In genomic region chr2:69306897-69307695, GRCh38 we compare ENCODE assay signal across 8 cellular contexts.
DNase-seq lines count a peak whose midpoint lies in the region; ATAC-seq and TF ChIP-seq lines count a peak whose summit lies in the region.

No MANE protein-coding gene starts in this region.

- no peaks in the 10 kb centered on the region for H3K9me3 ChIP-seq in uterus

- peak in 1 of 2 donors; percentile 23 for TF ChIP-seq POLR2A in uterus (IDR thresholded peaks at IDR 0.05)

- DNase-seq in GM12864 (ENCODE audit: low read depth) (peak; percentile 25), NCI-H1105 (lab: John Stamatoyannopoulos, UW) (peak; percentile 64), T-helper 9 cell (peak; percentile 38), astrocyte of the cerebellum (ENCODE audit: low read depth) (peak; percentile 57), hippocampal formation (lab: John Stamatoyannopoulos, UW) (peak; percentile 45 to 58), uterus (peak; percentile 87 to 89)

- H3K27ac ChIP-seq in rectal smooth muscle tissue (ENCODE audit: low read depth, low read length), result peak overlapping the region; percentile 86
- H3K27ac ChIP-seq in uterus, result peak overlapping the region; percentile 89 to 97

- H3K36me3 ChIP-seq in rectal smooth muscle tissue (ENCODE audit: control insufficient read depth, insufficient read depth, low read length), result no peaks in the 10 kb centered on the region
- H3K36me3 ChIP-seq in uterus, result no peaks in the 10 kb centered on the region

- peak; percentile 79 for ATAC-seq in HG02623 (IDR thresholded peaks at IDR 0.05; ENCODE audit: unreplicated experiment)

- H3K27me3 ChIP-seq in rectal smooth muscle tissue (ENCODE audit: control insufficient read depth, insufficient read depth, low read length) (no peaks in the 10 kb centered on the region), uterus (no peaks in the 10 kb centered on the region)

- in situ Hi-C loops in astrocyte of the cerebellum (cut with HindIII; ENCODE audit: low sequenced_read_pairs), result no loop called here

- peak overlapping the region; percentile 64 for H3K9ac ChIP-seq in rectal smooth muscle tissue (ENCODE audit: low read length)

- H3K4me3 ChIP-seq in GM12864 (ENCODE audit: low read depth, low read length) (peak overlapping the region; percentile 26), astrocyte of the cerebellum (ENCODE audit: low read depth, low read length) (peak overlapping the region; percentile 43), rectal smooth muscle tissue (ENCODE audit: low read length) (peak overlapping the region; percentile 90), uterus (peak overlapping the region; percentile 57 to 63)

- intact Hi-C loops in uterus (cut with DNase I; ENCODE audit: low total_unique reads), result loop anchor here (5.0 kb wide), 1 partner anchor 295 kb away; the partner anchor contains the start of gene ANTXR1

- H3K4me1 ChIP-seq in rectal smooth muscle tissue (ENCODE audit: control insufficient read depth, insufficient read depth, low read length) (peaks cover 40% of the 10 kb centered on the region), uterus (peaks cover 0 to 7% of the 10 kb centered on the region in 2 donors)

- TF ChIP-seq CTCF in GM12864 (IDR thresholded peaks at IDR 0.05; ENCODE audit: low read depth, low read length, missing control alignments) (peak; percentile 82), astrocyte of the cerebellum (IDR thresholded peaks at IDR 0.05; ENCODE audit: low read depth, low read length, missing control alignments) (peak; percentile 73), uterus (IDR thresholded peaks at IDR 0.05) (peak; percentile 85 to 94 (median 88))

Comparison
In these comparisons a context has a peak if more than half of its experiments do, and no peak if none do; other contexts are left out.
1. Peak in every context shown above with its lines: DNase-seq, ATAC-seq, H3K4me3 ChIP-seq and H3K27ac ChIP-seq.
2. DNase-seq: peak in every context shown above with its lines; median percentile 88 in uterus; 64 in NCI-H1105; 57 in astrocyte of the cerebellum; 52 in hippocampal formation; 38 in T-helper 9 cell; 25 in GM12864.
3. H3K4me3 ChIP-seq: peak in every context shown above with its lines; median percentile 90 in rectal smooth muscle tissue; 60 in uterus; 43 in astrocyte of the cerebellum; 26 in GM12864.